Comparison of ENCODE assay signal across 9 cellular contexts in the genomic region with DNA sequence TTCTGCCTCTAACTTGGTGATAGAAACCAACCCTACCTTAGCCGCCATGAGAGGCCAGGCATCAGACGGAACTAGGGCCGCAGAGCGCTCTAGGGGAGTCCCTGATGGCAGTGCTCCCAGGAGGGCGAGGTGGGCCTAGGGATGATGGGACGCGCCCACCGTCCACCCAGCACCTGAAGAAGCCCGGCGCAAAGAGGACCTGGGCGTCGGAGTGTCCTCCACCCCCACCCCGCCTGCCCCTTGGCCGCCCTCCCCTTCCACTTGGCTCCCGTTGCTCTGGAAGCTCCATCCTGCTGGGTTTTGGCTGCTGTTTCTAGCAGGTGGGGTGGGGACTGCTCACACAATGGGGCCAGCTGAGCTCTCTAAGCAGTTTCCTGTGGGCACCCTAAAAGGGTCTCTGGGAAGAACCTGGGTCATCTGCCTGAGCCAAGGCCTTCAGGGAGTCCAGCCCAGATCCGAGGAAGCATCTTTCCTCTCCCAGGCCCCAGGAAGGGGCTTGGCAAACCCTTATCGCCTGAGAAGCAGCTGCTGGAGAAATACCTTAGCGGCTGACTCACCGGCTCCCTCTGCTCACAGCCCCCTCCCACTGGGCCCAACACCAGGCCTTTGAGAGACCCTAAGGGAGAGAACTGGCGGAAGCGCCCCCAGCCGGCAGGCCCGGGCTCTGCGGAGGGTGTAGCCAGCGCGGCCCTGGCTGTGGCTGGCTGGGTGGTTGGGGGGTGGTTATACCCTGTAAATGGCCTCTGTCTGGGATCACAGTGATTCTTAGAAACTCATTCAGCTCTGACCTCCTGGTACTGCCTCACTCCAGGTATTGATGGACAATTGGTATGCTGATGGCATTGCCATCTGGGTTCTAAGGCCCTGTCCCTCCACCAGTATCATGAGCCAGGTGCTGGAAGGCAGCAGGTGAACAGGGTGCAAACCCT. TPM values are rescaled to one million over a fixed set of nuclear protein-coding genes. Genes with fewer than 3 reads are reported as not detected.
DNase-seq lines count a peak whose midpoint lies in the region; ATAC-seq and TF ChIP-seq lines count a peak whose summit lies in the region.
"Had no signal": no experiment of that assay in that cellular context is flagged by ENCODE, and none has a peak within 500 bp of the region (broad histone marks: within the 10 kb centered on the region; RNA-seq: fewer than 3 reads in every experiment).

No MANE protein-coding gene starts in this region.

- peak; percentile 73 for DNase-seq in GM04504 (ENCODE audit: low read depth)
- DNase-seq in NT2/D1 (ENCODE audit: low read depth, low spot score) = peak; percentile 98
- DNase-seq in esophagus squamous epithelium (lab: John Stamatoyannopoulos, UW) = no peak
- DNase-seq in omental fat pad (ENCODE audit: low spot score) = no peak
- DNase-seq in medulla oblongata (ENCODE audit: extremely low spot score) = no peak
- no peak for DNase-seq in NCI-H2107 (lab: John Stamatoyannopoulos, UW)
- no peak for DNase-seq in activated T-cell treated with anti-CD3 and anti-CD28 coated beads for 4 hours

- ATAC-seq in omental fat pad (ENCODE audit: low FRiP score) (peak; percentile 63), GM18907 (IDR thresholded peaks at IDR 0.05; ENCODE audit: unreplicated experiment) (no peak)

- H3K4me1 ChIP-seq in NT2/D1 (ENCODE audit: insufficient read depth, insufficient read length) (peaks cover 27% of the 10 kb centered on the region), esophagus squamous epithelium (peaks cover 18 to 45% (median 23%) of the 10 kb centered on the region in 3 donors)

- intact Hi-C loops in esophagus squamous epithelium (cut with DNase I) = no loop called here

- TF ChIP-seq CTCF in esophagus squamous epithelium (IDR thresholded peaks at IDR 0.05) = peak in 2 of 6 experiments; percentile 18 to 33
- no peak for TF ChIP-seq CTCF in omental fat pad (IDR thresholded peaks at IDR 0.05)

- WGBS in esophagus squamous epithelium, 2 donors = 29 to 52% methylated on average over 9 to 10 of the region's 26 CpGs

- peak overlapping the region; percentile 1 to 49 (median 41) for H3K27ac ChIP-seq in esophagus squamous epithelium

- H3K9ac ChIP-seq in NT2/D1 (ENCODE audit: insufficient read length, low read depth) = peak overlapping the region; percentile 93

- H3K4me3 ChIP-seq in NT2/D1 (ENCODE audit: insufficient read length, low read depth) = peak overlapping the region; percentile 72
- peak overlapping the region in 3 of 4 donors; percentile 49 to 63 (median 52) for H3K4me3 ChIP-seq in esophagus squamous epithelium

- H3K9me3 ChIP-seq in NT2/D1 (ENCODE audit: insufficient read depth, low read length) (no peaks in the 10 kb centered on the region), esophagus squamous epithelium (no peaks in the 10 kb centered on the region)

- H3K27me3 ChIP-seq in NT2/D1 (ENCODE audit: insufficient read depth, insufficient read length) (no peaks in the 10 kb centered on the region), esophagus squamous epithelium (peaks cover 0 to 44% (median 2%) of the 10 kb centered on the region in 4 donors)

- peaks cover 48% of the 10 kb centered on the region for H3K36me3 ChIP-seq in NT2/D1 (ENCODE audit: insufficient read depth, insufficient read length, low read length)
- H3K36me3 ChIP-seq in esophagus squamous epithelium = no peaks in the 10 kb centered on the region

- no peak for TF ChIP-seq POLR2A in esophagus squamous epithelium (IDR thresholded peaks at IDR 0.05)

RNA-seq across cellular contexts. Expression of a gene that starts 19.3 kb away (rescaled TPM):
- total RNA-seq in esophagus squamous epithelium = 1 to 10 TPM in 1 of 4 donors, under 1 TPM in 3; 0.13 to 2.1 (median 0.63) TPM
- total RNA-seq in omental fat pad = 1 to 10 TPM in 3 of 4 donors, under 1 TPM in 1; 0.94 to 8.7 (median 2.8) TPM
- total RNA-seq: SK-MEL-5 had no signal

RNA-seq across cellular contexts. Expression of a gene that starts 50.5 kb away (rescaled TPM):
- total RNA-seq in esophagus squamous epithelium (10 to 100 TPM; 38.5 to 53.1 (median 45.7) TPM), omental fat pad (10 to 100 TPM; 29.2 to 79.4 (median 63.3) TPM)

Comparison
In these comparisons a context has a peak if more than half of its experiments do, and no peak if none do; other contexts are left out.
1. DNase-seq: peak in GM04504 (single experiment) and NT2/D1 (single experiment); none in esophagus squamous epithelium (single experiment), omental fat pad (single experiment), medulla oblongata (single experiment), NCI-H2107 (single experiment) and activated T-cell treated with anti-CD3 and anti-CD28 coated beads for 4 hours (single experiment).